8 cellular contexts compared by ENCODE assay signal in genomic region chr15:90716317-90716975, GRCh38. TPM values are rescaled to one million over a fixed set of nuclear protein-coding genes. Genes with fewer than 3 reads are reported as not detected.
DNase-seq lines count a peak whose midpoint lies in the region; ATAC-seq and TF ChIP-seq lines count a peak whose summit lies in the region.

No MANE protein-coding gene starts in this region.

- H3K27me3 ChIP-seq in esophagus (ENCODE audit: control insufficient read depth in 1 of 2, insufficient read depth in 2 of 2, low read length in 2 of 2) (no peaks in the 10 kb centered on the region), neutrophil (no peaks in the 10 kb centered on the region)

- H3K27ac ChIP-seq in SK-N-MC: peak overlapping the region; percentile 97
- peak overlapping the region; percentile 86 to 90 for H3K27ac ChIP-seq in esophagus (ENCODE audit: low read depth in 2 of 2, low read length in 1 of 2)
- H3K27ac ChIP-seq in neutrophil: peak overlapping the region; percentile 95

- peak overlapping the region; percentile 94 for H3K9ac ChIP-seq in SK-N-MC (ENCODE audit: insufficient read length)

- peaks cover 22% of the 10 kb centered on the region for H3K36me3 Mint-ChIP-seq in T-helper 1 cell treated with Interleukin-12 subunit alpha and Interleukin-12 subunit beta and Interleukin-4 antibody, amounts not matched to agents 30 μg/mL and 1 μg/mL, for 36 hours (ENCODE audit: low read depth)

- H3K4me3 ChIP-seq in SK-N-MC (peak overlapping the region; percentile 91), esophagus (ENCODE audit: low read depth in 1 of 2, low read length in 2 of 2) (peak overlapping the region; percentile 63 to 67), neutrophil (ENCODE audit: low read depth in 1 of 2, low read length in 1 of 2) (peak overlapping the region; percentile 75 to 76)

- no peak for TF ChIP-seq CTCF in neutrophil (IDR thresholded peaks at IDR 0.05)
- TF ChIP-seq CTCF in omental fat pad (IDR thresholded peaks at IDR 0.05): no peak

- H3K9me3 ChIP-seq in SK-N-MC (ENCODE audit: low read depth, low read length): no peaks in the 10 kb centered on the region
- H3K9me3 ChIP-seq in esophagus (ENCODE audit: control insufficient read depth in 2 of 2, insufficient read depth in 1 of 2, low read depth in 1 of 2, low read length in 1 of 2): no peaks in the 10 kb centered on the region
- no peaks in the 10 kb centered on the region for H3K9me3 ChIP-seq in neutrophil

- H3K4me1 Mint-ChIP-seq in T-helper 1 cell treated with Interleukin-12 subunit alpha and Interleukin-12 subunit beta and Interleukin-4 antibody, amounts not matched to agents 30 μg/mL and 1 μg/mL, for 36 hours (ENCODE audit: low read depth): peaks cover 37% of the 10 kb centered on the region

- no peaks in the 10 kb centered on the region for H3K9me3 Mint-ChIP-seq in T-helper 1 cell treated with Interleukin-12 subunit alpha and Interleukin-12 subunit beta and Interleukin-4 antibody, amounts not matched to agents 30 μg/mL and 1 μg/mL, for 36 hours

- 10% methylated on average over 14 of the region's 14 CpGs for WGBS in esophagus, 2 donors

- no peak for ATAC-seq in omental fat pad (ENCODE audit: low FRiP score)

- H3K4me3 Mint-ChIP-seq in T-helper 1 cell treated with Interleukin-12 subunit alpha and Interleukin-12 subunit beta and Interleukin-4 antibody, amounts not matched to agents 30 μg/mL and 1 μg/mL, for 36 hours: peak overlapping the region; percentile 88

- DNase-seq in T-helper 1 cell: no peak
- DNase-seq in SK-N-MC (ENCODE audit: low read depth, low spot score): no peak
- DNase-seq in NCI-H226: no peak
- no peak for DNase-seq in omental fat pad (ENCODE audit: low spot score)
- no peak for DNase-seq in NCI-H2029 treated with DMSO at 0.1 percent for 48 hours (lab: John Stamatoyannopoulos, UW)

- H3K4me1 ChIP-seq in esophagus (ENCODE audit: control insufficient read depth in 2 of 2, insufficient read depth in 2 of 2, low read length in 1 of 2): no peaks in the 10 kb centered on the region
- H3K4me1 ChIP-seq in neutrophil (ENCODE audit: control insufficient read depth in 1 of 2, insufficient read depth in 1 of 2, low read depth in 1 of 2, low read length in 1 of 2): peaks cover 17 to 19% of the 10 kb centered on the region in 2 experiments

- H3K27me3 Mint-ChIP-seq in T-helper 1 cell treated with Interleukin-12 subunit alpha and Interleukin-12 subunit beta and Interleukin-4 antibody, amounts not matched to agents 30 μg/mL and 1 μg/mL, for 36 hours (ENCODE audit: low read depth): no peaks in the 10 kb centered on the region

- H3K36me3 ChIP-seq in SK-N-MC (ENCODE audit: insufficient read depth, low read length): no peaks in the 10 kb centered on the region; the same call in 1 of the 2 replicates
- H3K36me3 ChIP-seq in esophagus (ENCODE audit: control insufficient read depth in 2 of 2, insufficient read depth in 2 of 2, low read length in 1 of 2): no peaks in the 10 kb centered on the region
- H3K36me3 ChIP-seq in neutrophil: no peaks in the 10 kb centered on the region

- H3K27ac Mint-ChIP-seq in T-helper 1 cell treated with Interleukin-12 subunit alpha and Interleukin-12 subunit beta and Interleukin-4 antibody, amounts not matched to agents 30 μg/mL and 1 μg/mL, for 36 hours: peak overlapping the region; percentile 93

RNA-seq across cellular contexts. Expression of gene BLM, which starts 0.7 kb away (rescaled TPM):
- polyA plus RNA-seq in esophagus: 1 to 10 TPM; 2.3 to 3.6 TPM
- 10 to 100 TPM in 1 of 4 donors, 1 to 10 TPM in 3; 1.7 to 13.2 (median 4.2) TPM for total RNA-seq in omental fat pad
